In genomic region chr4:55028196-55028595, GRCh38 we compare ENCODE assay signal across 27 cellular contexts.
"Had no signal": no experiment of that assay in that cellular context is flagged by ENCODE, and none has a peak within 500 bp of the region (broad histone marks: within the 10 kb centered on the region; RNA-seq: fewer than 3 reads in every experiment).

No MANE protein-coding gene starts in this region.

- H3K27ac ChIP-seq: stomach, suprapubic skin, thoracic aorta, thyroid gland, tibial artery, tibial nerve, transverse colon, upper lobe of left lung, upper lobe of right lung, vagina had no signal

- H3K9me3 Mint-ChIP-seq: stimulated activated effector memory CD8-positive, alpha-beta T cell treated with anti-CD3 and anti-CD28 coated beads, Interleukin-12 subunit alpha, Interleukin-12 subunit beta, amount 100 ng/mL, for 72 hours; stimulated activated naive B cell treated with anti-CD40 and anti-IgM and Interleukin-4, amounts not matched to agents 10 μg/mL and 1 μg/mL and 100 μg/mL, for 72 hours; stimulated activated naive CD8-positive, alpha-beta T cell treated with anti-CD3 and anti-CD28 coated beads, Interleukin-15, amount 100 ng/mL, for 72 hours; stimulated activated naive CD8-positive, alpha-beta T cell treated with anti-CD3 and anti-CD28 coated beads, Interleukin-15, Interleukin-2, amounts not matched to agents 100 ng/mL and 50 ng/mL, for 24 hours; type B pancreatic cell had no signal

- H3K4me1 ChIP-seq: stomach, tibial nerve, transverse colon, uterus, vagina had no signal

- H3K27me3 ChIP-seq: stomach, suprapubic skin, thyroid gland, tibial artery, tibial nerve, transverse colon, upper lobe of left lung, upper lobe of right lung, uterus, vagina had no signal

- H3K4me1 Mint-ChIP-seq: stimulated activated effector memory CD8-positive, alpha-beta T cell treated with anti-CD3 and anti-CD28 coated beads, Interleukin-12 subunit alpha, Interleukin-12 subunit beta, amount 100 ng/mL, for 72 hours; stimulated activated memory B cell treated with anti-CD40 and anti-IgM and Interleukin-4, amounts not matched to agents 10 μg/mL and 1 μg/mL and 100 μg/mL, for 72 hours; stimulated activated naive B cell treated with anti-CD40 and anti-IgM and Interleukin-4, amounts not matched to agents 10 μg/mL and 1 μg/mL and 100 μg/mL, for 72 hours; stimulated activated naive CD8-positive, alpha-beta T cell treated with anti-CD3 and anti-CD28 coated beads, Interleukin-15, amount 100 ng/mL, for 72 hours had no signal

- DNase-seq: stimulated activated CD4-positive, alpha-beta T cell treated with anti-CD3 and anti-CD28 coated beads, Interleukin-2, amount 100 ng/mL, for 48 hours; stimulated activated CD4-positive, alpha-beta T cell treated with anti-CD3 and anti-CD28 coated beads, Interleukin-4, amount 100 ng/mL, for 1 hour; stimulated activated CD4-positive, alpha-beta T cell treated with anti-CD3 and anti-CD28 coated beads, Interleukin-4, amount 100 ng/mL, for 24 hours; stimulated activated CD4-positive, alpha-beta T cell treated with anti-CD3 and anti-CD28 coated beads, Interleukin-4, amount 100 ng/mL, for 4 hours; stimulated activated CD8-positive, alpha-beta memory T cell treated with anti-CD3 and anti-CD28 coated beads, Interleukin-4, amount 100 ng/mL, for 48 hours; stimulated activated naive B cell treated with anti-CD40 and anti-IgM and Interleukin-4, amounts not matched to agents 10 μg/mL and 1 μg/mL and 100 μg/mL, for 72 hours; stimulated activated naive CD4-positive, alpha-beta T cell; stimulated activated naive CD4-positive, alpha-beta T cell treated with Interleukin-2 at 50 U/mL for 16 hours; stimulated activated naive CD8-positive, alpha-beta T cell treated with anti-CD3 and anti-CD28 coated beads, Interleukin-15, amount 100 ng/mL, for 72 hours; stimulated activated naive CD8-positive, alpha-beta T cell treated with anti-CD3 and anti-CD28 coated beads, Interleukin-15, Interleukin-2, amounts not matched to agents 100 U/mL and 50 U/mL, for 24 hours; stomach; substantia nigra; thyroid gland; tibial artery; transverse colon; upper lobe of right lung; uterus had no signal

- ATAC-seq: stimulated activated effector memory CD8-positive, alpha-beta T cell treated with anti-CD3 and anti-CD28 coated beads, Interleukin-12 subunit alpha, Interleukin-12 subunit beta, amount 100 ng/mL, for 72 hours; stimulated activated memory B cell treated with anti-CD40 and anti-IgM and Interleukin-4, amounts not matched to agents 10 μg/mL and 1 μg/mL and 100 μg/mL, for 72 hours; stimulated activated naive B cell treated with anti-CD40 and anti-IgM and Interleukin-4, amounts not matched to agents 10 μg/mL and 1 μg/mL and 100 μg/mL, for 72 hours; stimulated activated naive CD8-positive, alpha-beta T cell treated with anti-CD3 and anti-CD28 coated beads, Interleukin-15, amount 100 ng/mL, for 72 hours; stimulated activated naive CD8-positive, alpha-beta T cell treated with anti-CD3 and anti-CD28 coated beads, Interleukin-15, Interleukin-2, amounts not matched to agents 100 U/mL and 50 U/mL, for 24 hours; upper lobe of right lung had no signal

- H3K27me3 Mint-ChIP-seq: stimulated activated memory B cell treated with anti-CD40 and anti-IgM and Interleukin-4, amounts not matched to agents 10 μg/mL and 1 μg/mL and 100 μg/mL, for 72 hours; stimulated activated naive B cell treated with anti-CD40 and anti-IgM and Interleukin-4, amounts not matched to agents 10 μg/mL and 1 μg/mL and 100 μg/mL, for 72 hours; stimulated activated naive CD8-positive, alpha-beta T cell treated with anti-CD3 and anti-CD28 coated beads, Interleukin-15, amount 100 ng/mL, for 72 hours; stimulated activated naive CD8-positive, alpha-beta T cell treated with anti-CD3 and anti-CD28 coated beads, Interleukin-15, Interleukin-2, amounts not matched to agents 100 ng/mL and 50 ng/mL, for 24 hours had no signal

- H3K27ac Mint-ChIP-seq: stimulated activated effector memory CD8-positive, alpha-beta T cell treated with anti-CD3 and anti-CD28 coated beads, Interleukin-12 subunit alpha, Interleukin-12 subunit beta, amount 100 ng/mL, for 72 hours; stimulated activated memory B cell treated with anti-CD40 and anti-IgM and Interleukin-4, amounts not matched to agents 10 μg/mL and 1 μg/mL and 100 μg/mL, for 72 hours; stimulated activated naive B cell treated with anti-CD40 and anti-IgM and Interleukin-4, amounts not matched to agents 10 μg/mL and 1 μg/mL and 100 μg/mL, for 72 hours; stimulated activated naive CD8-positive, alpha-beta T cell treated with anti-CD3 and anti-CD28 coated beads, Interleukin-15, amount 100 ng/mL, for 72 hours; stimulated activated naive CD8-positive, alpha-beta T cell treated with anti-CD3 and anti-CD28 coated beads, Interleukin-15, Interleukin-2, amounts not matched to agents 100 ng/mL and 50 ng/mL, for 24 hours; type B pancreatic cell had no signal

- H3K4me3 Mint-ChIP-seq: stimulated activated effector memory CD8-positive, alpha-beta T cell treated with anti-CD3 and anti-CD28 coated beads, Interleukin-12 subunit alpha, Interleukin-12 subunit beta, amount 100 ng/mL, for 72 hours; stimulated activated memory B cell treated with anti-CD40 and anti-IgM and Interleukin-4, amounts not matched to agents 10 μg/mL and 1 μg/mL and 100 μg/mL, for 72 hours; stimulated activated naive B cell treated with anti-CD40 and anti-IgM and Interleukin-4, amounts not matched to agents 10 μg/mL and 1 μg/mL and 100 μg/mL, for 72 hours; stimulated activated naive CD8-positive, alpha-beta T cell treated with anti-CD3 and anti-CD28 coated beads, Interleukin-15, amount 100 ng/mL, for 72 hours; stimulated activated naive CD8-positive, alpha-beta T cell treated with anti-CD3 and anti-CD28 coated beads, Interleukin-15, Interleukin-2, amounts not matched to agents 100 ng/mL and 50 ng/mL, for 24 hours; type B pancreatic cell had no signal

- H3K9me3 ChIP-seq: stomach, suprapubic skin, thoracic aorta, thyroid gland, tibial artery, tibial nerve, transverse colon, upper lobe of left lung, upper lobe of right lung, uterus, vagina had no signal

- H3K36me3 Mint-ChIP-seq: stimulated activated effector memory CD8-positive, alpha-beta T cell treated with anti-CD3 and anti-CD28 coated beads, Interleukin-12 subunit alpha, Interleukin-12 subunit beta, amount 100 ng/mL, for 72 hours; stimulated activated memory B cell treated with anti-CD40 and anti-IgM and Interleukin-4, amounts not matched to agents 10 μg/mL and 1 μg/mL and 100 μg/mL, for 72 hours; stimulated activated naive B cell treated with anti-CD40 and anti-IgM and Interleukin-4, amounts not matched to agents 10 μg/mL and 1 μg/mL and 100 μg/mL, for 72 hours; type B pancreatic cell had no signal

- FAIRE-seq: urothelium cell line had no signal

- H3K4me3 ChIP-seq: stomach, suprapubic skin, thoracic aorta, thyroid gland, tibial artery, tibial nerve, transverse colon, upper lobe of left lung, upper lobe of right lung, uterus, vagina had no signal

- H3K36me3 ChIP-seq: stomach, suprapubic skin, thoracic aorta, thyroid gland, tibial artery, tibial nerve, transverse colon, upper lobe of left lung, upper lobe of right lung, uterus, vagina had no signal
